In the genomic region with DNA sequence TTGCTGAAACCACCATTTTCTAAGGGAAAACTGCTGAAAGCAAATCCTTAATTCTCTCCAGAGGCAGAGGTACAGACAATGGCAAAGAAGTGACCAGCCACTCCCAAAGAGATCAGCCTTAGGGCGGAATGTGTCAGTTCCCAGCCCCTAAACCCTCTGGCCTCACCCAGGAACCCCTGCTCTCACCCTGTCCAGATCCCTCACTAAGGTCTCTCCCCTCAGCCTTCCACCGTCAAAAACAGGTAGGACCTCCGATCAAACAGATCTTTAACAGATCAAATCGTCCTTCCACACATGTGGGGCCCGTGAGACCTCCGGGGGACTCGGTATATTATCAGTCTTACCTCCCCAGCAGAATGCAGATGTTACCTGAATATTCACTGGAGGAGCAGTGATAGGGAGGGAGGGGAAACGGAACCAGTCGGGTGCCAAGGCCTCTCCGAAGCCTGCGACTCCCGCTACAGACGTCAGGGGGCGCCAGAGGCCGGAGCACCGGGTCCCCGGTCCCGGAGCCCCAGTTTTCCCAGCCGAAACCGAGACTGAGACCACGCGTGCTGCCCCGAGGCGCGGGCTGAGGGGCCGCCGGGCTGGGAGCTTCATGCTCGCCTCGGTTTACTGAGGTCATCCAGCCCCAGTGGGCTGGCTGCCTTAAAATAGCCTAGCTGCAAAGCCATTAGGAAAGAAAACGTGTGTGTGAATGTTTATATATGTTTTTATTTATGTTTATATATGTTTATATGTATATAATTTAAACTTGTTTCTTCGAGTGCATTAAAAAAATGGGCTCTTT, we compare ENCODE assay signal across 8 cellular contexts. TPM values are rescaled to one million over a fixed set of nuclear protein-coding genes. Genes with fewer than 3 reads are reported as not detected.
DNase-seq lines count a peak whose midpoint lies in the region; ATAC-seq, FAIRE-seq and TF ChIP-seq lines count a peak whose summit lies in the region.

No MANE protein-coding gene starts in this region.

- peaks cover 0 to 5% (median under 1%) of the 10 kb centered on the region in 4 donors for H3K4me1 Mint-ChIP-seq in naive thymus-derived CD8-positive, alpha-beta T cell
- no peaks in the 10 kb centered on the region for H3K4me1 Mint-ChIP-seq in stimulated activated memory B cell treated with anti-CD40 and anti-IgM and Interleukin-4, amounts not matched to agents 10 μg/mL and 1 μg/mL and 100 μg/mL, for 72 hours

- intact Hi-C loops in esophagus muscularis mucosa (cut with DNase I), result loop anchor here (2.0 to 5.0 kb wide), 3 partner anchors 151 to 466 kb away; no protein-coding TSS in a partner anchor

- no peaks in the 10 kb centered on the region for H3K79me2 ChIP-seq in OCI-LY3 (ENCODE audit: low read length)

- no peak for TF ChIP-seq POLR2A in esophagus muscularis mucosa (IDR thresholded peaks at IDR 0.05; ENCODE audit: low read depth)

- H3K9me3 Mint-ChIP-seq in naive thymus-derived CD8-positive, alpha-beta T cell, result no peaks in the 10 kb centered on the region
- no peaks in the 10 kb centered on the region for H3K9me3 Mint-ChIP-seq in stimulated activated memory B cell treated with anti-CD40 and anti-IgM and Interleukin-4, amounts not matched to agents 10 μg/mL and 1 μg/mL and 100 μg/mL, for 72 hours

- TF ChIP-seq CTCF in C4-2B (conservative IDR thresholded peaks at IDR 0.05) (peak; percentile 98), OCI-LY3 (IDR thresholded peaks at IDR 0.05; ENCODE audit: low read depth, low read length) (peak; percentile 98), esophagus muscularis mucosa (IDR thresholded peaks at IDR 0.05) (peak; percentile 89 to 100 (median 92))

- no peak overlapping the region for H3K27ac Mint-ChIP-seq in naive thymus-derived CD8-positive, alpha-beta T cell
- no peak overlapping the region for H3K27ac Mint-ChIP-seq in stimulated activated memory B cell treated with anti-CD40 and anti-IgM and Interleukin-4, amounts not matched to agents 10 μg/mL and 1 μg/mL and 100 μg/mL, for 72 hours

- DNase-seq in HTR-8/SVneo (ENCODE audit: insufficient read length, low spot score) (peak; percentile 85), activated T-cell treated with anti-CD3 and anti-CD28 coated beads for 1 hour (ENCODE audit: low read depth) (peak; percentile 79), esophagus muscularis mucosa (ENCODE audit: extremely low spot score) (no peak)
- peak; percentile 62 to 85 (median 79) for DNase-seq in naive thymus-derived CD8-positive, alpha-beta T cell

- H3K27ac ChIP-seq in C4-2B (no peak overlapping the region; the same call in 1 of the 2 replicates), OCI-LY3 (ENCODE audit: low read length) (no peak overlapping the region), esophagus muscularis mucosa (replicated peaks in 1 of 4) (no peak overlapping the region)

- no peak for FAIRE-seq in HTR-8/SVneo (lab: Jason Lieb, UNC)

- H3K4me3 Mint-ChIP-seq in naive thymus-derived CD8-positive, alpha-beta T cell, result peak overlapping the region in 5 of 10 donors; percentile 31 to 67 (median 50)
- H3K4me3 Mint-ChIP-seq in stimulated activated memory B cell treated with anti-CD40 and anti-IgM and Interleukin-4, amounts not matched to agents 10 μg/mL and 1 μg/mL and 100 μg/mL, for 72 hours, result peak overlapping the region; percentile 43

- H3K4me2 ChIP-seq in OCI-LY3 (ENCODE audit: low read length), result peak overlapping the region; percentile 95

- TF ChIP-seq EP300 in esophagus muscularis mucosa (IDR thresholded peaks at IDR 0.05), result no peak

- POLR2A ChIA-PET in naive thymus-derived CD8-positive, alpha-beta T cell (lab: Charles Lee), result interaction anchor here (0.6 to 2.1 kb wide), 2 partner anchors 156 to 168 kb away, joined by 3 to 6 read pairs; no protein-coding TSS in a partner anchor

- ATAC-seq in GM19395 (IDR thresholded peaks at IDR 0.05; ENCODE audit: unreplicated experiment), result peak; percentile 72
- peak; percentile 89 to 98 for ATAC-seq in naive thymus-derived CD8-positive, alpha-beta T cell
- peak; percentile 77 for ATAC-seq in stimulated activated memory B cell treated with anti-CD40 and anti-IgM and Interleukin-4, amounts not matched to agents 10 μg/mL and 1 μg/mL and 100 μg/mL, for 72 hours

- peak overlapping the region; percentile 72 for H3K4me3 ChIP-seq in OCI-LY3 (ENCODE audit: low read length)
- peak overlapping the region; percentile 33 to 51 (median 36) for H3K4me3 ChIP-seq in esophagus muscularis mucosa

- H3K27me3 ChIP-seq in OCI-LY3 (ENCODE audit: low read depth, low read length), result peaks cover 26% of the 10 kb centered on the region
- no peaks in the 10 kb centered on the region for H3K27me3 ChIP-seq in esophagus muscularis mucosa

- no peaks in the 10 kb centered on the region for H3K36me3 Mint-ChIP-seq in naive thymus-derived CD8-positive, alpha-beta T cell
- H3K36me3 Mint-ChIP-seq in stimulated activated memory B cell treated with anti-CD40 and anti-IgM and Interleukin-4, amounts not matched to agents 10 μg/mL and 1 μg/mL and 100 μg/mL, for 72 hours, result no peaks in the 10 kb centered on the region

- H3K27me3 Mint-ChIP-seq in naive thymus-derived CD8-positive, alpha-beta T cell, result no peaks in the 10 kb centered on the region
- peaks cover 17% of the 10 kb centered on the region for H3K27me3 Mint-ChIP-seq in stimulated activated memory B cell treated with anti-CD40 and anti-IgM and Interleukin-4, amounts not matched to agents 10 μg/mL and 1 μg/mL and 100 μg/mL, for 72 hours

- H3K4me1 ChIP-seq in OCI-LY3 (ENCODE audit: low read length) (peaks cover 4% of the 10 kb centered on the region), esophagus muscularis mucosa (peaks cover 6 to 8% (median 7%) of the 10 kb centered on the region in 4 donors)

- H2AFZ ChIP-seq in OCI-LY3 (ENCODE audit: low read depth, low read length), result peak overlapping the region; percentile 71

- H3K9ac ChIP-seq in OCI-LY3 (ENCODE audit: low read length), result peak overlapping the region; percentile 53

- WGBS in esophagus muscularis mucosa, result 11% methylated on average over 19 of the region's 31 CpGs

- no peaks in the 10 kb centered on the region for H3K36me3 ChIP-seq in OCI-LY3 (replicated peaks; ENCODE audit: low read depth, low read length)
- H3K36me3 ChIP-seq in esophagus muscularis mucosa, result no peaks in the 10 kb centered on the region

- H3K9me3 ChIP-seq in OCI-LY3 (ENCODE audit: insufficient read depth, low read length) (no peaks in the 10 kb centered on the region), esophagus muscularis mucosa (no peaks in the 10 kb centered on the region)

- no peaks in the 10 kb centered on the region for H4K20me1 ChIP-seq in OCI-LY3 (ENCODE audit: insufficient read depth, low read length)

RNA-seq across cellular contexts. Expression of gene GPA33, which starts 23.6 kb away (rescaled TPM):
- under 1 TPM in 1 of 4 donors, not detected in 3; 0.57 TPM for total RNA-seq in esophagus muscularis mucosa
- total RNA-seq in naive thymus-derived CD8-positive, alpha-beta T cell, result 10 to 100 TPM; 13.4 to 14.0 TPM
- 1 to 10 TPM; 8.0 to 10.0 (median 9.1) TPM for polyA plus RNA-seq in naive thymus-derived CD8-positive, alpha-beta T cell

RNA-seq across cellular contexts. Expression of gene STYXL2, which starts 27.3 kb away (rescaled TPM):
- under 1 TPM in 2 of 4 donors, not detected in 2; 0.32 to 0.46 TPM for total RNA-seq in esophagus muscularis mucosa
- total RNA-seq in naive thymus-derived CD8-positive, alpha-beta T cell, result not detected
- polyA plus RNA-seq in naive thymus-derived CD8-positive, alpha-beta T cell, result not detected

Comparison
In these comparisons a context has a peak if more than half of its experiments do, and no peak if none do; other contexts are left out.
1. RNA of gene GPA33, which starts 23.6 kb away (total RNA-seq): 13.4 to 14.0 TPM in naive thymus-derived CD8-positive, alpha-beta T cell; 0.57 TPM in esophagus muscularis mucosa; every median in the first group is over 4 times any median in the second.
2. Peak in every context shown above with its lines, with median percentiles within 50 percentile points of each other: CTCF ChIP-seq and ATAC-seq.